21 cellular contexts compared by ENCODE assay signal in genomic region chr7:120609136-120609753, GRCh38.
DNase-seq lines count a peak whose midpoint lies in the region; ATAC-seq and TF ChIP-seq lines count a peak whose summit lies in the region.
"Had no signal": no experiment of that assay in that cellular context is flagged by ENCODE, and none has a peak within 500 bp of the region (broad histone marks: within the 10 kb centered on the region; RNA-seq: fewer than 3 reads in every experiment).

No MANE protein-coding gene starts in this region.

- no peak overlapping the region for H3K4me3 Mint-ChIP-seq in nephron progenitor cell
- H3K4me3 Mint-ChIP-seq: B cell; CD14-positive monocyte; CD8-positive, alpha-beta memory T cell had no signal

- H3K27me3 ChIP-seq in HAP-1 (ENCODE audit: low read depth) (no peaks in the 10 kb centered on the region), psoas muscle (ENCODE audit: insufficient read depth in 3 of 3, low read length in 2 of 3) (no peaks in the 10 kb centered on the region)

- peaks cover 20% of the 10 kb centered on the region for H3K4me1 Mint-ChIP-seq in nephron progenitor cell
- H3K4me1 Mint-ChIP-seq: B cell; CD14-positive monocyte; CD8-positive, alpha-beta memory T cell had no signal

- intact Hi-C loops in psoas muscle (cut with DNase I) = no loop called here

- ATAC-seq in psoas muscle = no peak
- ATAC-seq: A549, Panc1 had no signal

- WGBS in psoas muscle, 3 donors = 35 to 39% (median 35%) methylated on average over 7 of the region's 7 CpGs

- H3K9me3 ChIP-seq in HAP-1 (no peaks in the 10 kb centered on the region), psoas muscle (no peaks in the 10 kb centered on the region)
- H3K9me3 ChIP-seq: A549 had no signal

- H3K4me1 ChIP-seq in HAP-1 = peaks cover 14% of the 10 kb centered on the region
- H3K4me1 ChIP-seq in psoas muscle = no peaks in the 10 kb centered on the region
- H3K4me1 ChIP-seq: A549 had no signal

- H3K4me3 ChIP-seq in HAP-1 (no peak overlapping the region), astrocyte of the cerebellum (ENCODE audit: low read depth, low read length) (no peak overlapping the region), psoas muscle (no peak overlapping the region)
- H3K4me3 ChIP-seq: A549, SK-N-MC had no signal

- no peaks in the 10 kb centered on the region for H3K27me3 Mint-ChIP-seq in nephron progenitor cell (ENCODE audit: low read depth, poor library complexity)
- H3K27me3 Mint-ChIP-seq: B cell had no signal

- H3K9me3 Mint-ChIP-seq in nephron progenitor cell = no peaks in the 10 kb centered on the region

- H3K27ac Mint-ChIP-seq in nephron progenitor cell = peak overlapping the region; percentile 3
- H3K27ac Mint-ChIP-seq: B cell; CD14-positive monocyte; CD8-positive, alpha-beta memory T cell had no signal

- in situ Hi-C loops in HAP-1 (cut with MboI; ENCODE audit: low sequenced_read_pairs) (no loop called here), astrocyte of the cerebellum (cut with HindIII; ENCODE audit: low sequenced_read_pairs) (no loop called here)

- DNase-seq in HAP-1 (ENCODE audit: low spot score in 2 of 2) (peak; percentile 11 to 67), NCI-H2227 treated with DMSO at 0.1 percent for 48 hours (lab: John Stamatoyannopoulos, UW) (peak; percentile 63), astrocyte of the cerebellum (ENCODE audit: low read depth) (peak; percentile 16), nephron progenitor cell (no peak), NOMO-1 treated with dmso at 0.1 percent for 144 hours (lab: John Stamatoyannopoulos, UW; ENCODE audit: unreplicated experiment) (no peak), amygdala (lab: John Stamatoyannopoulos, UW) (no peak), psoas muscle (no peak)
- DNase-seq: Calu3; CD8-positive, alpha-beta memory T cell; Karpas-422; NCI-H1105; NCI-H1436 treated with DMSO at 0.1 percent for 48 hours; NCI-H187 treated with DMSO at 0.1 percent for 48 hours; NCI-H345; NCI-H524; SHP77 treated with DMSO at 0.1 percent for 48 hours had no signal

- H3K36me3 ChIP-seq in HAP-1 (replicated peaks) (no peaks in the 10 kb centered on the region), psoas muscle (ENCODE audit: insufficient read depth in 1 of 2, low read depth in 1 of 2) (no peaks in the 10 kb centered on the region)

- H3K27ac ChIP-seq in psoas muscle = no peak overlapping the region
- H3K27ac ChIP-seq: A549, SK-N-MC had no signal

- TF ChIP-seq CTCF in astrocyte of the cerebellum (IDR thresholded peaks at IDR 0.05; ENCODE audit: low read depth, low read length, missing control alignments) = no peak
- no peak for TF ChIP-seq CTCF in nephron progenitor cell (IDR thresholded peaks at IDR 0.05)
- no peak for TF ChIP-seq CTCF in psoas muscle (IDR thresholded peaks at IDR 0.05)

- H3K36me3 Mint-ChIP-seq in nephron progenitor cell (ENCODE audit: low read depth) = no peaks in the 10 kb centered on the region
- H3K36me3 Mint-ChIP-seq: CD14-positive monocyte; CD8-positive, alpha-beta memory T cell had no signal

Comparison
In these comparisons a context has a peak if more than half of its experiments do, and no peak if none do; other contexts are left out.
1. DNase-seq: peak in HAP-1 (2 of 2), NCI-H2227 treated with DMSO at 0.1 percent for 48 hours (single experiment) and astrocyte of the cerebellum (single experiment); none in nephron progenitor cell (single experiment), NOMO-1 treated with dmso at 0.1 percent for 144 hours (single experiment), amygdala (0 of 56) and psoas muscle (0 of 2).